ENCODE assay signal across 20 cellular contexts in genomic region chr4:169147217-169147616, GRCh38.
DNase-seq lines count a peak whose midpoint lies in the region; ATAC-seq and TF ChIP-seq lines count a peak whose summit lies in the region.
"Had no signal": no experiment of that assay in that cellular context is flagged by ENCODE, and none has a peak within 500 bp of the region (broad histone marks: within the 10 kb centered on the region; RNA-seq: fewer than 3 reads in every experiment).

No MANE protein-coding gene starts in this region.

- POLR2A ChIA-PET in Caco-2 (lab: Charles Lee), result no interaction called here

- H3K9me3 ChIP-seq in body of pancreas, result no peaks in the 10 kb centered on the region
- H3K9me3 ChIP-seq in mesenchymal stem cell (ENCODE audit: control insufficient read depth, low read length), result no peaks in the 10 kb centered on the region
- H3K9me3 ChIP-seq in Caco-2, result no peaks in the 10 kb centered on the region
- H3K9me3 ChIP-seq: BLaER1 treated with 17β-estradiol and CSF1 and Interleukin-3, amounts not matched to agents 10 nM and 100 nM had no signal

- peaks cover 46% of the 10 kb centered on the region for H3K36me3 Mint-ChIP-seq in Caco-2 (ENCODE audit: insufficient read depth, unreplicated experiment)
- no peaks in the 10 kb centered on the region for H3K36me3 Mint-ChIP-seq in activated naive CD8-positive, alpha-beta T cell treated with anti-CD3 and anti-CD28 coated beads for 36 hours
- H3K36me3 Mint-ChIP-seq: activated naive CD8-positive, alpha-beta T cell treated with anti-CD3 and anti-CD28 coated beads, Interleukin-2, amount 10 ng/mL, durations not matched to agents 7 days and 5 days had no signal

- 68 to 71% methylated on average over 4 of the region's 4 CpGs for WGBS in body of pancreas, 2 donors
- no CpG with 5 or more reads among the region's 4 CpGs for WGBS in mesenchymal stem cell

- H3K9me3 Mint-ChIP-seq in Caco-2 (ENCODE audit: unreplicated experiment), result no peaks in the 10 kb centered on the region
- H3K9me3 Mint-ChIP-seq in activated naive CD8-positive, alpha-beta T cell treated with anti-CD3 and anti-CD28 coated beads for 36 hours, result no peaks in the 10 kb centered on the region
- H3K9me3 Mint-ChIP-seq: activated CD4-positive, alpha-beta T cell treated with anti-CD3 and anti-CD28 coated beads, Interleukin-2, amount 10 ng/mL, durations not matched to agents 24 days and 14 days; activated naive CD8-positive, alpha-beta T cell treated with anti-CD3 and anti-CD28 coated beads, Interleukin-2, amount 10 ng/mL, durations not matched to agents 7 days and 5 days; stimulated activated naive CD8-positive, alpha-beta T cell treated with anti-CD3 and anti-CD28 coated beads, Interleukin-15, Interleukin-2, amounts not matched to agents 100 ng/mL and 50 ng/mL, for 24 hours had no signal

- no peak overlapping the region for H3K14ac ChIP-seq in mesenchymal stem cell (ENCODE audit: low read length in 2 of 2)

- TF ChIP-seq POLR2A in body of pancreas (IDR thresholded peaks at IDR 0.05), result no peak

- ATAC-seq in body of pancreas (peak; percentile 52), GM19351 (IDR thresholded peaks at IDR 0.05; ENCODE audit: unreplicated experiment) (no peak)
- ATAC-seq: left cardiac atrium had no signal

- H3K4me1 ChIP-seq in body of pancreas (no peaks in the 10 kb centered on the region), mesenchymal stem cell (ENCODE audit: control insufficient read depth, insufficient read depth, low read depth, low read length) (peaks cover 3% of the 10 kb centered on the region), Caco-2 (peaks cover 26% of the 10 kb centered on the region)
- H3K4me1 ChIP-seq: BLaER1 treated with 17β-estradiol and CSF1 and Interleukin-3, amounts not matched to agents 10 nM and 100 nM; parathyroid adenoma had no signal

- intact Hi-C loops in body of pancreas (cut with DNase I) (no loop called here), Caco-2 (cut with micrococcal nuclease; ENCODE audit: unreplicated experiment) (no loop called here)

- H3K4ac ChIP-seq in mesenchymal stem cell (ENCODE audit: low read depth in 1 of 2, low read length in 2 of 2), result no peak overlapping the region

- no peak overlapping the region for H2BK12ac ChIP-seq in mesenchymal stem cell (ENCODE audit: low read length in 2 of 2)

- H3K27ac ChIP-seq in body of pancreas (no peak overlapping the region), mesenchymal stem cell (ENCODE audit: low read length, poor library complexity, severe bottlenecking) (peak overlapping the region; percentile 46)
- H3K27ac ChIP-seq: BLaER1 treated with 17β-estradiol and CSF1 and Interleukin-3, amounts not matched to agents 10 nM and 100 nM; parathyroid adenoma had no signal

- H3K27me3 Mint-ChIP-seq in Caco-2 (ENCODE audit: insufficient read depth, unreplicated experiment), result no peaks in the 10 kb centered on the region
- H3K27me3 Mint-ChIP-seq in activated naive CD8-positive, alpha-beta T cell treated with anti-CD3 and anti-CD28 coated beads for 36 hours, result no peaks in the 10 kb centered on the region
- H3K27me3 Mint-ChIP-seq: activated CD4-positive, alpha-beta T cell treated with anti-CD3 and anti-CD28 coated beads, Interleukin-2, amount 10 ng/mL, durations not matched to agents 24 days and 14 days; activated naive CD8-positive, alpha-beta T cell treated with anti-CD3 and anti-CD28 coated beads, Interleukin-2, amount 10 ng/mL, durations not matched to agents 7 days and 5 days had no signal

- H2AFZ ChIP-seq in mesenchymal stem cell (ENCODE audit: low read depth, low read length), result no peak overlapping the region
- H2AFZ ChIP-seq: parathyroid adenoma had no signal

- no peak overlapping the region for H3K4me3 Mint-ChIP-seq in Caco-2 (ENCODE audit: unreplicated experiment)
- H3K4me3 Mint-ChIP-seq in activated naive CD8-positive, alpha-beta T cell treated with anti-CD3 and anti-CD28 coated beads for 36 hours, result no peak overlapping the region
- H3K4me3 Mint-ChIP-seq: activated CD4-positive, alpha-beta T cell treated with anti-CD3 and anti-CD28 coated beads, Interleukin-2, amount 10 ng/mL, durations not matched to agents 24 days and 14 days; activated naive CD8-positive, alpha-beta T cell treated with anti-CD3 and anti-CD28 coated beads, Interleukin-2, amount 10 ng/mL, durations not matched to agents 7 days and 5 days; stimulated activated naive CD8-positive, alpha-beta T cell treated with anti-CD3 and anti-CD28 coated beads, Interleukin-15, Interleukin-2, amounts not matched to agents 100 ng/mL and 50 ng/mL, for 24 hours had no signal

- H4K91ac ChIP-seq in mesenchymal stem cell (ENCODE audit: low read length), result no peak overlapping the region

- H3K36me3 ChIP-seq in body of pancreas (replicated peaks in 1 of 2; ENCODE audit: insufficient read depth in 1 of 2, low read depth in 2 of 2) (no peaks in the 10 kb centered on the region), mesenchymal stem cell (ENCODE audit: control insufficient read depth in 1 of 2, insufficient read depth in 2 of 2, low read depth in 1 of 2, low read length in 2 of 2) (peaks cover 0 to 68% of the 10 kb centered on the region in 2 experiments), Caco-2 (ENCODE audit: control insufficient read depth, insufficient read depth, low read length) (peaks cover 2% of the 10 kb centered on the region; the same call in 1 of the 2 replicates)

- peaks cover 6% of the 10 kb centered on the region for H3K79me1 ChIP-seq in mesenchymal stem cell (replicated peaks; ENCODE audit: low read length, poor library complexity, severe bottlenecking)

- H3K4me1 Mint-ChIP-seq in Caco-2 (ENCODE audit: low read depth, unreplicated experiment), result peaks cover 10% of the 10 kb centered on the region
- no peaks in the 10 kb centered on the region for H3K4me1 Mint-ChIP-seq in activated naive CD8-positive, alpha-beta T cell treated with anti-CD3 and anti-CD28 coated beads for 36 hours
- H3K4me1 Mint-ChIP-seq: activated CD4-positive, alpha-beta T cell treated with anti-CD3 and anti-CD28 coated beads, Interleukin-2, amount 10 ng/mL, durations not matched to agents 24 days and 14 days; activated naive CD8-positive, alpha-beta T cell treated with anti-CD3 and anti-CD28 coated beads, Interleukin-2, amount 10 ng/mL, durations not matched to agents 7 days and 5 days had no signal

- H2BK5ac ChIP-seq in mesenchymal stem cell (ENCODE audit: low read depth, low read length, poor library complexity, severe bottlenecking), result no peak overlapping the region

- H3K4me3 ChIP-seq in body of pancreas (no peak overlapping the region), mesenchymal stem cell (ENCODE audit: insufficient read depth in 1 of 2, low read depth in 1 of 2, low read length in 2 of 2) (no peak overlapping the region), Caco-2 (ENCODE audit: low read depth, low read length) (no peak overlapping the region)
- H3K4me3 ChIP-seq: BLaER1 treated with 17β-estradiol and CSF1 and Interleukin-3, amounts not matched to agents 10 nM and 100 nM had no signal

- H3K4me2 ChIP-seq in mesenchymal stem cell (ENCODE audit: low read length, poor library complexity, severe bottlenecking), result no peak overlapping the region
- H3K4me2 ChIP-seq: BLaER1 treated with 17β-estradiol and CSF1 and Interleukin-3, amounts not matched to agents 10 nM and 100 nM had no signal

- DNase-seq in EL (peak; percentile 84), M059J (ENCODE audit: low read depth) (peak; percentile 60), body of pancreas (no peak), mesenchymal stem cell (peak; percentile 26), Caco-2 (no peak), NCI-H524 (lab: John Stamatoyannopoulos, UW) (no peak)
- DNase-seq in activated naive CD8-positive, alpha-beta T cell treated with anti-CD3 and anti-CD28 coated beads for 36 hours, result no peak
- DNase-seq: activated CD4-positive, alpha-beta T cell treated with anti-CD3 and anti-CD28 coated beads, Interleukin-2, amount 10 ng/mL, durations not matched to agents 24 days and 14 days; activated naive CD8-positive, alpha-beta T cell treated with anti-CD3 and anti-CD28 coated beads, Interleukin-2, amount 10 ng/mL, durations not matched to agents 7 days and 5 days; cerebellar nuclear complex; DND-41; head of caudate nucleus; left cardiac atrium; NCI-H2029; NCI-H748 treated with DMSO at 0.1 percent for 48 hours; T-helper 9 cell had no signal

- no peak overlapping the region for H3K27ac Mint-ChIP-seq in Caco-2 (ENCODE audit: unreplicated experiment)
- no peak overlapping the region for H3K27ac Mint-ChIP-seq in activated naive CD8-positive, alpha-beta T cell treated with anti-CD3 and anti-CD28 coated beads for 36 hours
- H3K27ac Mint-ChIP-seq: activated CD4-positive, alpha-beta T cell treated with anti-CD3 and anti-CD28 coated beads, Interleukin-2, amount 10 ng/mL, durations not matched to agents 24 days and 14 days; activated naive CD8-positive, alpha-beta T cell treated with anti-CD3 and anti-CD28 coated beads, Interleukin-2, amount 10 ng/mL, durations not matched to agents 7 days and 5 days; stimulated activated naive CD8-positive, alpha-beta T cell treated with anti-CD3 and anti-CD28 coated beads, Interleukin-15, Interleukin-2, amounts not matched to agents 100 ng/mL and 50 ng/mL, for 24 hours had no signal

- no peak overlapping the region for H2BK120ac ChIP-seq in mesenchymal stem cell (ENCODE audit: low read depth, low read length)

- H4K8ac ChIP-seq in mesenchymal stem cell (ENCODE audit: low read length), result no peak overlapping the region

- no peak overlapping the region for H3K18ac ChIP-seq in mesenchymal stem cell (ENCODE audit: low read depth in 1 of 2, low read length in 2 of 2)

- no peak overlapping the region for H3K9ac ChIP-seq in mesenchymal stem cell (ENCODE audit: low read length)
- H3K9ac ChIP-seq: BLaER1 treated with 17β-estradiol and CSF1 and Interleukin-3, amounts not matched to agents 10 nM and 100 nM; parathyroid adenoma had no signal

- H3K27me3 ChIP-seq in body of pancreas (no peaks in the 10 kb centered on the region), mesenchymal stem cell (ENCODE audit: control insufficient read depth in 1 of 2, insufficient read depth in 1 of 2, low read length in 2 of 2) (no peaks in the 10 kb centered on the region), Caco-2 (replicated peaks; ENCODE audit: control insufficient read depth, insufficient read depth, low read length) (no peaks in the 10 kb centered on the region)
- H3K27me3 ChIP-seq: BLaER1 treated with 17β-estradiol and CSF1 and Interleukin-3, amounts not matched to agents 10 nM and 100 nM had no signal

- CTCF ChIA-PET in Caco-2 (lab: Charles Lee), result no interaction called here

- TF ChIP-seq CTCF in body of pancreas (IDR thresholded peaks at IDR 0.05) (no peak), Caco-2 (IDR thresholded peaks at IDR 0.05; ENCODE audit: insufficient read depth in 1 of 2, low read depth in 1 of 2, low read length in 1 of 2, severe bottlenecking in 1 of 2, unreplicated experiment in 1 of 2) (no peak)

- no TSS peak for BruUV-seq in Caco-2 (replicated peaks; lab: Mats Ljungman, UMichigan)

- H2AK5ac ChIP-seq in mesenchymal stem cell (ENCODE audit: low read length, severe bottlenecking), result no peak overlapping the region

- H2BK15ac ChIP-seq in mesenchymal stem cell (ENCODE audit: low read depth, poor library complexity, severe bottlenecking), result no peak overlapping the region

- no peak overlapping the region for H3K23ac ChIP-seq in mesenchymal stem cell (ENCODE audit: low read length in 2 of 2)

Comparison
In these comparisons a context has a peak if more than half of its experiments do, and no peak if none do; other contexts are left out.
1. DNase-seq: peak in EL (single experiment), M059J (single experiment) and mesenchymal stem cell (single experiment); none in body of pancreas (0 of 4), Caco-2 (0 of 2), NCI-H524 (0 of 2) and activated naive CD8-positive, alpha-beta T cell treated with anti-CD3 and anti-CD28 coated beads for 36 hours (single experiment).